Comparison of ENCODE assay signal across 15 cellular contexts in genomic region chr3:69499899-69500316, GRCh38.
A peak's percentile ranks its signal among the peaks of the same experiment; 100 is the strongest.
DNase-seq lines count a peak whose midpoint lies in the region; ATAC-seq and TF ChIP-seq lines count a peak whose summit lies in the region.
"Had no signal": no experiment of that assay in that cellular context is flagged by ENCODE, and none has a peak within 500 bp of the region (broad histone marks: within the 10 kb centered on the region; RNA-seq: fewer than 3 reads in every experiment).

No MANE protein-coding gene starts in this region.

- no peak overlapping the region for H3K4me2 ChIP-seq in MM.1S (ENCODE audit: low read depth, low read length)

- no peaks in the 10 kb centered on the region for H3K27me3 ChIP-seq in MM.1S (replicated peaks; ENCODE audit: insufficient read depth, low read length)
- H3K27me3 ChIP-seq: neutrophil had no signal

- no peak overlapping the region for H2AFZ ChIP-seq in MM.1S (ENCODE audit: low read length)

- peak; percentile 21 for DNase-seq in MV-4-11 (lab: John Stamatoyannopoulos, UW)
- peak; percentile 6 to 27 for DNase-seq in foreskin fibroblast
- peak; percentile 7 to 58 (median 25) for DNase-seq in mucosa of descending colon
- no peak for DNase-seq in activated CD4-positive, alpha-beta T cell treated with anti-CD3 and anti-CD28 coated beads for 36 hours
- DNase-seq in MM.1S = no peak
- DNase-seq in occipital lobe (lab: John Stamatoyannopoulos, UW) = no peak
- no peak for DNase-seq in SK-N-DZ (ENCODE audit: low spot score)
- DNase-seq: activated B cell treated with CpG ODN at 0.5 μM for 24 hours; CD4-positive, CD25-positive, alpha-beta regulatory T cell; H7; stimulated activated CD4-positive, alpha-beta T cell treated with anti-CD3 and anti-CD28 coated beads, Interleukin-4, amount 100 ng/mL, for 1 hour; stimulated activated naive CD4-positive, alpha-beta T cell had no signal

- no peak overlapping the region for H3K4me3 ChIP-seq in foreskin fibroblast (ENCODE audit: low read depth in 1 of 2, low read length in 2 of 2)
- H3K4me3 ChIP-seq in mucosa of descending colon = no peak overlapping the region
- H3K4me3 ChIP-seq in MM.1S (ENCODE audit: low read length) = no peak overlapping the region
- H3K4me3 ChIP-seq: SK-N-MC had no signal

- peaks cover 9% of the 10 kb centered on the region for H3K27me3 Mint-ChIP-seq in activated CD4-positive, alpha-beta T cell treated with anti-CD3 and anti-CD28 coated beads for 36 hours

- H3K27ac ChIP-seq in temporal lobe (ENCODE audit: low read depth, low read length) (peak overlapping the region; percentile 40), MM.1S (ENCODE audit: low read length) (no peak overlapping the region)
- H3K27ac ChIP-seq: neutrophil, SK-N-MC had no signal

- H3F3A ChIP-seq in MM.1S (ENCODE audit: insufficient read depth, low read length) = no peaks in the 10 kb centered on the region

- no peaks in the 10 kb centered on the region for H3K9me3 Mint-ChIP-seq in activated CD4-positive, alpha-beta T cell treated with anti-CD3 and anti-CD28 coated beads for 36 hours (ENCODE audit: low read depth)
- H3K9me3 Mint-ChIP-seq: activated B cell treated with CpG ODN at 0.5 μM for 24 hours had no signal

- H3K27ac Mint-ChIP-seq in activated CD4-positive, alpha-beta T cell treated with anti-CD3 and anti-CD28 coated beads for 36 hours = no peak overlapping the region
- H3K27ac Mint-ChIP-seq: activated B cell treated with CpG ODN at 0.5 μM for 24 hours; CD4-positive, CD25-positive, alpha-beta regulatory T cell had no signal

- H3K4me3 Mint-ChIP-seq in activated CD4-positive, alpha-beta T cell treated with anti-CD3 and anti-CD28 coated beads for 36 hours = no peak overlapping the region
- H3K4me3 Mint-ChIP-seq: activated B cell treated with CpG ODN at 0.5 μM for 24 hours; CD4-positive, CD25-positive, alpha-beta regulatory T cell had no signal

- no peaks in the 10 kb centered on the region for H3K79me2 ChIP-seq in MM.1S (ENCODE audit: low read length)

- ATAC-seq in mucosa of descending colon = peak; percentile 36
- no peak for ATAC-seq in activated CD4-positive, alpha-beta T cell treated with anti-CD3 and anti-CD28 coated beads for 36 hours

- TF ChIP-seq CTCF in foreskin fibroblast (IDR thresholded peaks at IDR 0.05; ENCODE audit: low read depth, low read length) (no peak), mucosa of descending colon (IDR thresholded peaks at IDR 0.05) (no peak), MM.1S (IDR thresholded peaks at IDR 0.05; ENCODE audit: low read length) (no peak)

- CTCF ChIA-PET in activated CD4-positive, alpha-beta T cell treated with anti-CD3 and anti-CD28 coated beads for 36 hours (lab: Charles Lee) = no interaction called here

- no peaks in the 10 kb centered on the region for H4K20me1 ChIP-seq in MM.1S (ENCODE audit: insufficient read depth, low read length)

- H3K36me3 Mint-ChIP-seq in activated CD4-positive, alpha-beta T cell treated with anti-CD3 and anti-CD28 coated beads for 36 hours (ENCODE audit: low read depth) = no peaks in the 10 kb centered on the region
- H3K36me3 Mint-ChIP-seq: CD4-positive, CD25-positive, alpha-beta regulatory T cell had no signal

- intact Hi-C loops in mucosa of descending colon (cut with DNase I, micrococcal nuclease) = no loop called here
- intact Hi-C loops in activated CD4-positive, alpha-beta T cell treated with anti-CD3 and anti-CD28 coated beads for 36 hours (cut with DNase I, micrococcal nuclease) = no loop called here

- H3K9me3 ChIP-seq in mucosa of descending colon = no peaks in the 10 kb centered on the region
- H3K9me3 ChIP-seq in MM.1S (replicated peaks; ENCODE audit: insufficient read depth, low read length) = no peaks in the 10 kb centered on the region
- H3K9me3 ChIP-seq: neutrophil had no signal

- POLR2A ChIA-PET in activated CD4-positive, alpha-beta T cell treated with anti-CD3 and anti-CD28 coated beads for 36 hours (lab: Charles Lee) = no interaction called here

- no peaks in the 10 kb centered on the region for H3K9me2 ChIP-seq in MM.1S (replicated peaks; ENCODE audit: insufficient read depth, low read length)

- no peak overlapping the region for H3K9ac ChIP-seq in MM.1S (ENCODE audit: low read length)

- H3K36me3 ChIP-seq in mucosa of descending colon (ENCODE audit: low read depth) (no peaks in the 10 kb centered on the region), MM.1S (replicated peaks; ENCODE audit: insufficient read depth, low read length) (no peaks in the 10 kb centered on the region)
- H3K36me3 ChIP-seq: neutrophil had no signal

- H3K4me1 ChIP-seq in mucosa of descending colon (ENCODE audit: low read depth) (no peaks in the 10 kb centered on the region), MM.1S (ENCODE audit: low read length) (no peaks in the 10 kb centered on the region)

- no peaks in the 10 kb centered on the region for H3K4me1 Mint-ChIP-seq in activated CD4-positive, alpha-beta T cell treated with anti-CD3 and anti-CD28 coated beads for 36 hours
- H3K4me1 Mint-ChIP-seq: activated B cell treated with CpG ODN at 0.5 μM for 24 hours; CD4-positive, CD25-positive, alpha-beta regulatory T cell had no signal

Comparison
In these comparisons a context has a peak if more than half of its experiments do, and no peak if none do; other contexts are left out.
1. DNase-seq: peak in MV-4-11 (single experiment), foreskin fibroblast (2 of 2) and mucosa of descending colon (3 of 3); none in activated CD4-positive, alpha-beta T cell treated with anti-CD3 and anti-CD28 coated beads for 36 hours (single experiment), MM.1S (single experiment), occipital lobe (single experiment) and SK-N-DZ (single experiment).